1 cellular context compared by ENCODE assay signal in the genomic region with DNA sequence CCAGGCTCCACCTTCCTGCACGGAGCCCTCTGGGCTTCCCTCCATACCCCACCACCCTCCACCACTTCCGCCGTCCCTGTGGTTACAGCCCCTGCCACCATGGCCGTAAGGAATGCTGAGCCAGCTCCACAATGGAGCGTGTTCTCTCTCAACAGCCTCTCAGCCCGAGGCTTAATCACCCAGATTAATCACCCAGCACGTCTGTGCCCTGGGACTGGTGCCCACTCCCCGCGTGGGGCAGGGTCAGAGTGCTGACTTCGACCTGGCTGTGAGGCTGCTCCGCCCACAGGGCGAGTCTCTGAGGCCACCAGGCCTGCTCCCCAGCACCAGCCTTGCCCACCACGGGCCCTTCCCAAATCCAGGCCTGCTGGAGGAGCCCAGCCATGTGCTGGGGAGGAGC.
TF ChIP-seq lines count a peak whose summit lies in the region.

No MANE protein-coding gene starts in this region.

TF ChIP-seq in H1, 55 proteins besides CTCF, POLR2A, EP300 and RAD21:
- TF ChIP-seq KDM4A (IDR thresholded peaks at IDR 0.05; ENCODE audit: low read depth, low read length, severe bottlenecking) (no peak), SIRT6 (IDR thresholded peaks at IDR 0.05; ENCODE audit: low read length) (no peak), ATF3 (IDR thresholded peaks at IDR 0.05; ENCODE audit: insufficient read depth, low read depth, low read length) (no peak), NRF1 (IDR thresholded peaks at IDR 0.05; ENCODE audit: low read depth, low read length) (no peak), ASH2L (IDR thresholded peaks at IDR 0.05; ENCODE audit: low read length) (no peak), BRCA1 (IDR thresholded peaks at IDR 0.05; ENCODE audit: low read depth, low read length) (no peak), CBX5 (IDR thresholded peaks at IDR 0.05; ENCODE audit: low read depth, low read length) (no peak), MAFK (IDR thresholded peaks at IDR 0.05; ENCODE audit: low read depth, low read length) (no peak), YY1 (IDR thresholded peaks at IDR 0.05; ENCODE audit: low read depth, low read length) (no peak), RXRA (IDR thresholded peaks at IDR 0.05; ENCODE audit: insufficient read depth, low read depth, low read length) (no peak), CBX8 (IDR thresholded peaks at IDR 0.05; ENCODE audit: borderline replicate concordance, low read depth, low read length) (no peak), USF2 (IDR thresholded peaks at IDR 0.05; ENCODE audit: low read length) (no peak), CHD7 (IDR thresholded peaks at IDR 0.05; ENCODE audit: insufficient replicate concordance, low read length) (no peak), RNF2 (IDR thresholded peaks at IDR 0.05; ENCODE audit: borderline replicate concordance, low read depth, low read length, missing control alignments, poor library complexity, severe bottlenecking) (no peak), FOSL1 (IDR thresholded peaks at IDR 0.05; ENCODE audit: insufficient read depth, low read depth, low read length) (no peak), BACH1 (IDR thresholded peaks at IDR 0.05; ENCODE audit: low read length) (no peak), PHF8 (conservative IDR thresholded peaks at IDR 0.05; ENCODE audit: low read depth, low read length) (no peak)
- TF ChIP-seq, protein P1, sequence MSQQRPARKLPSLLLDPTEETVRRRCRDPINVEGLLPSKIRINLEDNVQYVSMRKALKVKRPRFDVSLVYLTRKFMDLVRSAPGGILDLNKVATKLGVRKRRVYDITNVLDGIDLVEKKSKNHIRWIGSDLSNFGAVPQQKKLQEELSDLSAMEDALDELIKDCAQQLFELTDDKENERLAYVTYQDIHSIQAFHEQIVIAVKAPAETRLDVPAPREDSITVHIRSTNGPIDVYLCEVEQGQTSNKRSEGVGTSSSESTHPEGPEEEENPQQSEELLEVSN (IDR thresholded peaks at IDR 0.05) = no peak
